11 cellular contexts compared by ENCODE assay signal in genomic region chr7:139153832-139154231, GRCh38. TPM values are rescaled to one million over a fixed set of nuclear protein-coding genes. Genes with fewer than 3 reads are reported as not detected.
DNase-seq lines count a peak whose midpoint lies in the region; ATAC-seq and TF ChIP-seq lines count a peak whose summit lies in the region.
"Had no signal": no experiment of that assay in that cellular context is flagged by ENCODE, and none has a peak within 500 bp of the region (broad histone marks: within the 10 kb centered on the region; RNA-seq: fewer than 3 reads in every experiment).

No MANE protein-coding gene starts in this region.

- WGBS in heart left ventricle, 4 donors = 18 to 24% (median 22%) methylated on average over 2 of the region's 2 CpGs

- ATAC-seq in GM21515 (IDR thresholded peaks at IDR 0.05; ENCODE audit: unreplicated experiment) (no peak), heart left ventricle (no peak)

- peaks cover 0 to 5% (median 0%) of the 10 kb centered on the region in 12 donors for H3K4me1 ChIP-seq in heart left ventricle
- no peaks in the 10 kb centered on the region for H3K4me1 ChIP-seq in ascending aorta

- DNase-seq in AG10803 (ENCODE audit: low read depth) = peak; percentile 32
- peak; percentile 64 for DNase-seq in HT1080 (ENCODE audit: low read depth)
- DNase-seq in amniotic epithelial cell (ENCODE audit: low read depth) = peak; percentile 88
- peak; percentile 42 for DNase-seq in glomerular visceral epithelial cell (ENCODE audit: extremely low spot score)
- DNase-seq in heart left ventricle = no peak
- no peak for DNase-seq in NCI-H748 treated with DMSO at 0.1 percent for 48 hours (lab: John Stamatoyannopoulos, UW)
- DNase-seq in ascending aorta (ENCODE audit: low spot score in 2 of 2) = no peak
- DNase-seq: activated CD4-positive, alpha-beta memory T cell treated with anti-CD3 and anti-CD28 coated beads, Interleukin-2, amount 10 ng/mL, durations not matched to agents 7 days and 5 days; NCI-H1105; NCI-H774 had no signal

- TF ChIP-seq POLR2A in heart left ventricle (IDR thresholded peaks at IDR 0.05) = no peak

- peaks cover 0 to 10% (median under 1%) of the 10 kb centered on the region in 12 donors for H3K9me3 ChIP-seq in heart left ventricle
- peaks cover 0 to 4% of the 10 kb centered on the region in 2 donors for H3K9me3 ChIP-seq in ascending aorta

- H3K27me3 ChIP-seq in heart left ventricle (no peaks in the 10 kb centered on the region), ascending aorta (no peaks in the 10 kb centered on the region)

- H3K27ac ChIP-seq in heart left ventricle (no peak overlapping the region), ascending aorta (no peak overlapping the region)

- H3K36me3 ChIP-seq in heart left ventricle (peaks cover 0 to 15% (median 0%) of the 10 kb centered on the region in 9 donors), ascending aorta (peaks cover 0 to 12% of the 10 kb centered on the region in 2 donors)

- TF ChIP-seq CTCF in AG10803 (conservative IDR thresholded peaks at IDR 0.05; ENCODE audit: low read length) (no peak), heart left ventricle (IDR thresholded peaks at IDR 0.05) (no peak), ascending aorta (IDR thresholded peaks at IDR 0.05) (no peak)

- H3K4me3 ChIP-seq in AG10803 (ENCODE audit: low read length) (no peak overlapping the region), heart left ventricle (no peak overlapping the region), ascending aorta (no peak overlapping the region)

- intact Hi-C loops in heart left ventricle (cut with DNase I) (no loop called here), ascending aorta (cut with DNase I) (no loop called here)

RNA-seq across cellular contexts. Expression of gene ZC3HAV1, which starts 44.3 kb away (rescaled TPM):
- total RNA-seq in HT1080 (2014; rRNA removed; shearing (Covaris generic)) = 26.7 and 28.3 TPM in 2 replicates
- polyA plus RNA-seq in HT1080 (2015; cell fraction: cytosol; rRNA removed) = 15.8 and 22.3 TPM in 2 replicates
- polyA plus RNA-seq in HT1080 (2015; cell fraction: nucleus; rRNA removed) = 38.4 and 39.3 TPM in 2 replicates
- total RNA-seq in heart left ventricle (10 to 100 TPM in 4 of 9 donors, 1 to 10 TPM in 5; 5.2 to 31.9 (median 8.4) TPM), ascending aorta (25.0 TPM)
- polyA plus RNA-seq in heart left ventricle = 1 to 10 TPM; 2.8 to 3.9 TPM

Comparison
In these comparisons a context has a peak if more than half of its experiments do, and no peak if none do; other contexts are left out.
1. DNase-seq: peak in AG10803 (single experiment), HT1080 (single experiment), amniotic epithelial cell (single experiment) and glomerular visceral epithelial cell (single experiment); none in heart left ventricle (0 of 5), NCI-H748 treated with DMSO at 0.1 percent for 48 hours (single experiment) and ascending aorta (0 of 2).